8 cellular contexts compared by ENCODE assay signal in genomic region chr7:151060113-151060415, GRCh38. TPM values are rescaled to one million over a fixed set of nuclear protein-coding genes. Genes with fewer than 3 reads are reported as not detected.
DNase-seq lines count a peak whose midpoint lies in the region; FAIRE-seq and TF ChIP-seq lines count a peak whose summit lies in the region.

No MANE protein-coding gene starts in this region.

- H3F3A ChIP-seq in SK-N-SH (replicated peaks; ENCODE audit: insufficient read depth): no peaks in the 10 kb centered on the region

- H3K36me3 ChIP-seq in ES-I3 (ENCODE audit: insufficient read depth, low read length) (no peaks in the 10 kb centered on the region), SK-N-SH (replicated peaks in 1 of 2; ENCODE audit: control insufficient read depth in 1 of 2, insufficient read depth in 2 of 2, low read length in 1 of 2) (peaks cover 25 to 31% of the 10 kb centered on the region in 2 experiments), fibroblast of lung (ENCODE audit: control insufficient read depth, insufficient read depth, low read length) (peaks cover 9% of the 10 kb centered on the region), rectal smooth muscle tissue (ENCODE audit: control insufficient read depth, insufficient read depth, low read length) (peaks cover 10% of the 10 kb centered on the region)

- TF ChIP-seq POLR2A in GM12891 (IDR thresholded peaks at IDR 0.05; ENCODE audit: low read depth, low read length): no peak

- peak overlapping the region; percentile 95 to 99 for H3K27ac ChIP-seq in SK-N-SH (ENCODE audit: low read depth in 2 of 2, low read length in 1 of 2)
- H3K27ac ChIP-seq in fibroblast of lung (ENCODE audit: insufficient read depth, low read length): peak overlapping the region; percentile 93
- peak overlapping the region; percentile 97 for H3K27ac ChIP-seq in rectal smooth muscle tissue (ENCODE audit: low read depth, low read length)

- under 1% methylated on average over 14 of the region's 17 CpGs for WGBS in SK-N-SH (ENCODE audit: low lambda C conversion rate)

- peak overlapping the region; percentile 72 for H3K9ac ChIP-seq in ES-I3 (ENCODE audit: low read depth, low read length)
- H3K9ac ChIP-seq in SK-N-SH: peak overlapping the region; percentile 84
- peak overlapping the region; percentile 74 for H3K9ac ChIP-seq in fibroblast of lung (ENCODE audit: insufficient read depth, low read length)
- peak overlapping the region; percentile 6 for H3K9ac ChIP-seq in rectal smooth muscle tissue (ENCODE audit: low read length)

- CTCF ChIA-PET in SK-N-SH (lab: Yijun Ruan, JAX): interaction anchor here (0.6 to 12.2 kb wide), 24 partner anchors 11 to 162 kb away, joined by 3 to 126 read pairs (median 5); partner anchors contain the start of genes ABCB8, ASIC3, FASTK and TMUB1

- POLR2A ChIA-PET in SK-N-SH (lab: Yijun Ruan, JAX): interaction anchor here (0.7 to 1.5 kb wide), 4 partner anchors 21 to 90 kb away, joined by 3 to 7 read pairs (median 5); partner anchors contain the start of genes ABCB8 and FASTK

- H3K9me3 ChIP-seq in ES-I3 (ENCODE audit: control insufficient read depth, insufficient read depth, low read length) (no peaks in the 10 kb centered on the region), SK-N-SH (no peaks in the 10 kb centered on the region), fibroblast of lung (ENCODE audit: control insufficient read depth, insufficient read depth, low read depth, low read length) (no peaks in the 10 kb centered on the region)

- no peaks in the 10 kb centered on the region for H3K9me2 ChIP-seq in SK-N-SH

- no peak for TF ChIP-seq RAD21 in SK-N-SH (IDR thresholded peaks at IDR 0.05; ENCODE audit: low read length)

- H3K79me2 ChIP-seq in SK-N-SH (ENCODE audit: insufficient read depth) (peaks cover 74% of the 10 kb centered on the region), fibroblast of lung (ENCODE audit: control insufficient read depth, insufficient read depth, low read length) (peaks cover 33% of the 10 kb centered on the region)

- H2AFZ ChIP-seq in SK-N-SH (ENCODE audit: low read depth): no peak overlapping the region
- H2AFZ ChIP-seq in fibroblast of lung (ENCODE audit: low read length): no peak overlapping the region

- peaks cover 40% of the 10 kb centered on the region for H4K20me1 ChIP-seq in SK-N-SH (ENCODE audit: insufficient read depth)
- no peaks in the 10 kb centered on the region for H4K20me1 ChIP-seq in fibroblast of lung (ENCODE audit: control insufficient read depth, extremely low read depth, insufficient read depth, low read length)

- H3K4me2 ChIP-seq in SK-N-SH (peak overlapping the region; percentile 85), fibroblast of lung (ENCODE audit: extremely low read depth, insufficient read depth, low read length) (peak overlapping the region; percentile 93)

- H3K4me1 ChIP-seq in ES-I3 (ENCODE audit: insufficient read depth, low read length): peaks cover 6% of the 10 kb centered on the region; the same call in 1 of the 2 replicates
- peaks cover 28 to 50% of the 10 kb centered on the region in 2 experiments for H3K4me1 ChIP-seq in SK-N-SH (ENCODE audit: control insufficient read depth in 1 of 2, insufficient read depth in 2 of 2, low read depth in 1 of 2, low read length in 1 of 2)
- H3K4me1 ChIP-seq in fibroblast of lung (ENCODE audit: control insufficient read depth, extremely low read depth, insufficient read depth, low read length): peaks cover 23% of the 10 kb centered on the region
- H3K4me1 ChIP-seq in rectal smooth muscle tissue (ENCODE audit: control insufficient read depth, insufficient read depth, low read length): peaks cover 25% of the 10 kb centered on the region

- 0 out of 2 replicates have a peak, but pooled peaks have one; percentile 13 for TF ChIP-seq CTCF in SK-N-SH (IDR thresholded peaks at IDR 0.05)
- TF ChIP-seq CTCF in fibroblast of lung (conservative IDR thresholded peaks at IDR 0.05 in 1 of 2, IDR thresholded peaks at IDR 0.05 in 1 of 2; ENCODE audit: low read depth in 1 of 2, low read length in 2 of 2): no peak

- H3K27me3 ChIP-seq in SK-N-SH (ENCODE audit: insufficient read depth): no peaks in the 10 kb centered on the region
- H3K27me3 ChIP-seq in fibroblast of lung (ENCODE audit: control insufficient read depth, insufficient read depth, low read length): no peaks in the 10 kb centered on the region
- H3K27me3 ChIP-seq in rectal smooth muscle tissue (ENCODE audit: control insufficient read depth, insufficient read depth, low read length): no peaks in the 10 kb centered on the region

- H3K4me3 ChIP-seq in SK-N-SH (ENCODE audit: low read depth in 2 of 2, low read length in 1 of 2) (peak overlapping the region; percentile 66 to 99), fibroblast of lung (replicated peaks in 1 of 4; ENCODE audit: control extremely low read depth in 1 of 4, insufficient read depth in 1 of 4, low read depth in 3 of 4, low read length in 4 of 4) (peak overlapping the region; percentile 80 to 89 (median 81)), rectal smooth muscle tissue (ENCODE audit: low read length) (peak overlapping the region; percentile 74)

- TF ChIP-seq EP300 in SK-N-SH (IDR thresholded peaks at IDR 0.05; ENCODE audit: borderline replicate concordance in 1 of 2, low read depth in 1 of 2, low read length in 1 of 2): no peak; a peak in 1 of 4 replicates

- FAIRE-seq in GM12891 (lab: Jason Lieb, UNC): no peak

- no peak for DNase-seq in SK-N-SH
- DNase-seq in fibroblast of lung (ENCODE audit: low read depth in 2 of 2): no peak
- no peak for DNase-seq in GM12891 (ENCODE audit: insufficient read length, low spot score)
- DNase-seq in 8988T: no peak
- DNase-seq in occipital lobe (lab: John Stamatoyannopoulos, UW): no peak
- no peak for DNase-seq in HT-29 (ENCODE audit: low spot score)

TF ChIP-seq in SK-N-SH, 30 proteins besides CTCF, POLR2A, EP300 and RAD21 (continues in another document):
- TF ChIP-seq TCF12 (IDR thresholded peaks at IDR 0.05): no peak
- TF ChIP-seq YY1 (IDR thresholded peaks at IDR 0.05; ENCODE audit: low read depth): no peak
- no peak for TF ChIP-seq TAF1 (IDR thresholded peaks at IDR 0.05; ENCODE audit: borderline replicate concordance, low read depth, low read length)
- no peak for TF ChIP-seq GATA2 (CRISPR knock-in tag; IDR thresholded peaks at IDR 0.05)
- no peak for TF ChIP-seq NFIC (IDR thresholded peaks at IDR 0.05; ENCODE audit: borderline replicate concordance)

TF ChIP-seq in GM12891, 5 proteins besides CTCF, POLR2A, EP300 and RAD21:
- TF ChIP-seq PAX5 (IDR thresholded peaks at IDR 0.05; ENCODE audit: insufficient read depth, low read length, severe bottlenecking): no peak
- TF ChIP-seq POLR2AphosphoS5 (IDR thresholded peaks at IDR 0.05; ENCODE audit: low read depth, low read length): no peak
- TF ChIP-seq TAF1 (IDR thresholded peaks at IDR 0.05; ENCODE audit: low read depth, low read length): no peak
- TF ChIP-seq SPI1 (IDR thresholded peaks at IDR 0.05; ENCODE audit: low read depth, low read length): no peak
- no peak for TF ChIP-seq POU2F2 (IDR thresholded peaks at IDR 0.05; ENCODE audit: low read depth, low read length)

RNA-seq across cellular contexts. Expression of gene SLC4A2, which starts 0.7 kb away (rescaled TPM):
- polyA plus RNA-seq in SK-N-SH (2012; rRNA removed): 123 and 167 TPM in 2 replicates
- 60.6 and 67.2 TPM in 2 replicates for polyA plus RNA-seq in SK-N-SH (2012; cell fraction: cytosol; rRNA removed)
- polyA plus RNA-seq in SK-N-SH (2012; cell fraction: nucleus; rRNA removed): 478 and 1,049 TPM in 2 replicates
- 56.0 and 61.8 TPM in 2 replicates for total RNA-seq in fibroblast of lung
- 30.5 and 54.1 TPM in 2 replicates for polyA plus RNA-seq in fibroblast of lung
- 84.2 and 121 TPM in 2 replicates for polyA plus RNA-seq in fibroblast of lung (2012)
- 141 and 175 TPM in 2 replicates for polyA minus RNA-seq in fibroblast of lung (ENCODE audit: low replicate concordance)
- polyA plus RNA-seq in GM12891 (2012; ENCODE audit: low read depth, missing spikeins): 34.9 TPM
- 13.7 TPM for total RNA-seq in occipital lobe
- 851 and 1,005 TPM in 2 replicates for total RNA-seq in HT-29 (2014; rRNA removed; shearing (Covaris generic))

RNA-seq across cellular contexts. Expression of gene CDK5, which starts 2.4 kb away (rescaled TPM):
- polyA plus RNA-seq in SK-N-SH (2012; rRNA removed) (123 and 125 TPM in 2 replicates), fibroblast of lung (15.1 and 24.7 TPM in 2 replicates)
- polyA plus RNA-seq in SK-N-SH (2012; cell fraction: cytosol; rRNA removed): 97.6 and 104 TPM in 2 replicates
- polyA plus RNA-seq in SK-N-SH (2012; cell fraction: nucleus; rRNA removed): 77.3 and 91.3 TPM in 2 replicates
- total RNA-seq in fibroblast of lung (25.9 and 27.7 TPM in 2 replicates), occipital lobe (37.3 TPM)
- polyA plus RNA-seq in fibroblast of lung (2012): 11.6 and 21.9 TPM in 2 replicates
- 36.4 and 43.2 TPM in 2 replicates for polyA minus RNA-seq in fibroblast of lung (ENCODE audit: low replicate concordance)
- 14.4 TPM for polyA plus RNA-seq in GM12891 (2012; ENCODE audit: low read depth, missing spikeins)
- 43.6 and 62.6 TPM in 2 replicates for total RNA-seq in HT-29 (2014; rRNA removed; shearing (Covaris generic))

RNA-seq across cellular contexts. Expression of gene ASIC3, which starts 11.7 kb away (rescaled TPM):
- polyA plus RNA-seq in SK-N-SH (2012; rRNA removed): 4.0 and 4.5 TPM in 2 replicates
- 0.72 and 0.77 TPM in 2 replicates for polyA plus RNA-seq in SK-N-SH (2012; cell fraction: cytosol; rRNA removed)
- polyA plus RNA-seq in SK-N-SH (2012; cell fraction: nucleus; rRNA removed): 39.2 and 57.2 TPM in 2 replicates
- under 0.01 and 0.17 TPM in 2 replicates for total RNA-seq in fibroblast of lung
- 0.05 and 0.07 TPM in 2 replicates for polyA plus RNA-seq in fibroblast of lung
- polyA plus RNA-seq in fibroblast of lung (2012): 0.24 and 0.35 TPM in 2 replicates
- polyA minus RNA-seq in fibroblast of lung (ENCODE audit: low replicate concordance): not detected in 2 replicates
- 2.7 TPM for polyA plus RNA-seq in GM12891 (2012; ENCODE audit: low read depth, missing spikeins)
- 0.62 TPM for total RNA-seq in occipital lobe
- 1.5 and 2.2 TPM in 2 replicates for total RNA-seq in HT-29 (2014; rRNA removed; shearing (Covaris generic))

RNA-seq across cellular contexts. Expression of gene FASTK, which starts 20.5 kb away (rescaled TPM):
- polyA plus RNA-seq in SK-N-SH (2012; rRNA removed) (125 and 148 TPM in 2 replicates), fibroblast of lung (33.8 and 34.1 TPM in 2 replicates)
- 34.4 and 60.5 TPM in 2 replicates for polyA plus RNA-seq in SK-N-SH (2012; cell fraction: cytosol; rRNA removed)
- polyA plus RNA-seq in SK-N-SH (2012; cell fraction: nucleus; rRNA removed): 699 and 1,159 TPM in 2 replicates
- total RNA-seq in fibroblast of lung (64.7 and 69.5 TPM in 2 replicates), occipital lobe (30.7 TPM)
- polyA plus RNA-seq in fibroblast of lung (2012): 51.1 and 54.7 TPM in 2 replicates
- 95.5 and 104 TPM in 2 replicates for polyA minus RNA-seq in fibroblast of lung (ENCODE audit: low replicate concordance)
- polyA plus RNA-seq in GM12891 (2012; ENCODE audit: low read depth, missing spikeins): 58.3 TPM
- 265 and 300 TPM in 2 replicates for total RNA-seq in HT-29 (2014; rRNA removed; shearing (Covaris generic))

RNA-seq across cellular contexts. Expression of gene TMUB1, which starts 23.2 kb away (rescaled TPM):
- polyA plus RNA-seq in SK-N-SH (2012; rRNA removed): 37.8 and 60.6 TPM in 2 replicates
- 21.7 and 37.0 TPM in 2 replicates for polyA plus RNA-seq in SK-N-SH (2012; cell fraction: cytosol; rRNA removed)
- 58.0 and 66.2 TPM in 2 replicates for polyA plus RNA-seq in SK-N-SH (2012; cell fraction: nucleus; rRNA removed)
- 14.1 and 20.3 TPM in 2 replicates for total RNA-seq in fibroblast of lung
- polyA plus RNA-seq in fibroblast of lung: 11.9 and 17.1 TPM in 2 replicates
- 28.8 and 39.7 TPM in 2 replicates for polyA plus RNA-seq in fibroblast of lung (2012)
- polyA minus RNA-seq in fibroblast of lung (ENCODE audit: low replicate concordance): 4.3 and 4.5 TPM in 2 replicates
- polyA plus RNA-seq in GM12891 (2012; ENCODE audit: low read depth, missing spikeins): 39.5 TPM
- total RNA-seq in occipital lobe: 9.7 TPM
- total RNA-seq in HT-29 (2014; rRNA removed; shearing (Covaris generic)): 258 and 264 TPM in 2 replicates

Comparison
In these comparisons a context has a peak if more than half of its experiments do, and no peak if none do; other contexts are left out.
1. H3K9ac ChIP-seq: peak in every context shown above with its lines; median percentile 84 in SK-N-SH; 74 in fibroblast of lung; 72 in ES-I3; 6 in rectal smooth muscle tissue.
2. RNA of gene SLC4A2, which starts 0.7 kb away (total RNA-seq): 851 to 1,005 TPM in HT-29; 56.0 to 61.8 TPM in fibroblast of lung and 13.7 TPM in occipital lobe (single experiment); every median in the first group is over 10 times any median in the second.
3. Peak in every context shown above with its lines, with median percentiles within 50 percentile points of each other: H3K27ac ChIP-seq and H3K4me3 ChIP-seq.